Comparison of ENCODE assay signal across 26 cellular contexts in genomic region chr7:970744-971143, GRCh38. TPM values are rescaled to one million over a fixed set of nuclear protein-coding genes. Genes with fewer than 3 reads are reported as not detected.
DNase-seq lines count a peak whose midpoint lies in the region; ATAC-seq, FAIRE-seq and TF ChIP-seq lines count a peak whose summit lies in the region.
"Had no signal": no experiment of that assay in that cellular context is flagged by ENCODE, and none has a peak within 500 bp of the region (broad histone marks: within the 10 kb centered on the region; RNA-seq: fewer than 3 reads in every experiment).

No MANE protein-coding gene starts in this region.

- in situ Hi-C loops in K562 (cut with MboI) = no loop called here

- no peaks in the 10 kb centered on the region for H3K9me3 ChIP-seq in cardiac muscle cell (ENCODE audit: low read depth)
- no peaks in the 10 kb centered on the region for H3K9me3 ChIP-seq in K562 (replicated peaks; ENCODE audit: control insufficient read depth, insufficient read depth, low read depth, low read length)
- H3K9me3 ChIP-seq: breast epithelium, left ventricle myocardium inferior, sigmoid colon, SJCRH30, uterus had no signal

- peaks cover 46% of the 10 kb centered on the region for H3K79me2 ChIP-seq in K562 (ENCODE audit: control insufficient read depth, insufficient read depth, low read length)

- FAIRE-seq in K562 (lab: Jason Lieb, UNC) (no peak), GM12891 (lab: Jason Lieb, UNC) (no peak)

- DNase-seq in cardiac muscle cell (ENCODE audit: low read depth in 1 of 2, low spot score in 1 of 2) (no peak), Right ventricle myocardium superior (no peak), K562 (ENCODE audit: extremely low read depth in 1 of 4, low spot score in 3 of 4) (no peak), GM12891 (ENCODE audit: insufficient read length, low spot score) (no peak)
- DNase-seq: activated B cell treated with CpG ODN at 0.5 μM for 24 hours; activated naive CD4-positive, alpha-beta T cell treated with anti-CD3 and anti-CD28 coated beads, Interleukin-2, amount 50 U/mL, for 16 hours; dorsolateral prefrontal cortex; EL; HCEC 1CT; left ventricle myocardium inferior; NCI-H1436; NCI-H2171; NCI-H748 treated with DMSO at 0.1 percent for 48 hours; OCI-M1; sigmoid colon; SJCRH30; stimulated activated CD4-positive, alpha-beta T cell treated with anti-CD3 and anti-CD28 coated beads, Interleukin-1b, Interleukin-23, amount 100 ng/mL, for 48 hours; uterus had no signal

- H3K27me3 ChIP-seq in cardiac muscle cell (no peaks in the 10 kb centered on the region), K562 (ENCODE audit: control insufficient read depth in 2 of 2, insufficient read depth in 2 of 2, low read length in 2 of 2) (no peaks in the 10 kb centered on the region)
- H3K27me3 ChIP-seq: breast epithelium, dorsolateral prefrontal cortex, sigmoid colon, SJCRH30, uterus had no signal

- H4K20me1 ChIP-seq in K562 (replicated peaks; ENCODE audit: control insufficient read depth, insufficient read depth, low read length) = no peaks in the 10 kb centered on the region; the same call in 1 of the 2 replicates

- TF ChIP-seq EP300 in K562 (IDR thresholded peaks at IDR 0.05; ENCODE audit: low read length) = no peak

- H3K9me1 ChIP-seq in K562 (ENCODE audit: control insufficient read depth, insufficient read depth, low read length) = no peaks in the 10 kb centered on the region

- WGBS in K562 (ENCODE audit: insufficient coverage, low coverage, missing lambda C conversion rate) = 79% methylated on average over 6 of the region's 6 CpGs

- TF ChIP-seq CTCF in cardiac muscle cell (IDR thresholded peaks at IDR 0.05; ENCODE audit: low read depth, low read length) (no peak), K562 (IDR thresholded peaks at IDR 0.05 in 2 of 3, conservative IDR thresholded peaks at IDR 0.05 in 1 of 3; ENCODE audit: insufficient read depth in 2 of 3, low read depth in 1 of 3, low read length in 3 of 3) (no peak)

- intact Hi-C loops in Right ventricle myocardium superior (cut with DNase I) = no loop called here
- intact Hi-C loops in K562 (cut with micrococcal nuclease) = no loop called here

- TF ChIP-seq RAD21 in K562 (CRISPR knock-in tag; conservative IDR thresholded peaks at IDR 0.05 in 1 of 2, IDR thresholded peaks at IDR 0.05 in 1 of 2) = no peak

- no peak overlapping the region; a peak in 1 of 4 replicates for H3K9ac ChIP-seq in K562 (ENCODE audit: insufficient read depth in 1 of 2, low read depth in 2 of 2, low read length in 2 of 2)

- no peak overlapping the region for H2AFZ ChIP-seq in K562 (ENCODE audit: low read depth, low read length)

- H3K4me1 ChIP-seq in cardiac muscle cell (ENCODE audit: low read depth) (peaks cover 12% of the 10 kb centered on the region), K562 (replicated peaks in 1 of 2; ENCODE audit: control insufficient read depth in 2 of 2, insufficient read depth in 2 of 2, low read length in 2 of 2) (peaks cover 7 to 20% of the 10 kb centered on the region in 2 experiments; a peak in 4 of 5 replicates)
- H3K4me1 ChIP-seq: SJCRH30 had no signal

- peak overlapping the region; percentile 7 for H3K27ac ChIP-seq in cardiac muscle cell
- no peak overlapping the region; the same call in 2 of the 3 replicates for H3K27ac ChIP-seq in K562 (ENCODE audit: extremely low read depth, low read depth, low read length)
- H3K27ac ChIP-seq: breast epithelium, dorsolateral prefrontal cortex, left ventricle myocardium inferior, sigmoid colon, SJCRH30, uterus had no signal

- H3K36me3 ChIP-seq in cardiac muscle cell (peaks cover 14% of the 10 kb centered on the region), K562 (ENCODE audit: control insufficient read depth, insufficient read depth, low read length) (peaks cover 67% of the 10 kb centered on the region)
- H3K36me3 ChIP-seq: uterus had no signal

- CTCF ChIA-PET in K562 (lab: Yijun Ruan, JAX; ENCODE audit: low intra/inter-chr PET ratio) = interaction anchor here (0.6 kb wide), 1 partner anchor 599 kb away, joined by 4 read pairs; the partner anchor contains the start of gene PSMG3

- H3K4me2 ChIP-seq in K562 (ENCODE audit: insufficient read depth, low read length) = no peak overlapping the region

- BruUV-seq in K562 (replicated peaks; lab: Mats Ljungman, UMichigan) = no TSS peak

- TF ChIP-seq POLR2A in K562 (conservative IDR thresholded peaks at IDR 0.05) (no peak), GM12891 (IDR thresholded peaks at IDR 0.05; ENCODE audit: low read depth, low read length) (no peak)

- ATAC-seq in Right ventricle myocardium superior (ENCODE audit: poor library complexity) (no peak), K562 (no peak), HG02938 (IDR thresholded peaks at IDR 0.05; ENCODE audit: unreplicated experiment) (no peak), HG02610 (IDR thresholded peaks at IDR 0.05; ENCODE audit: unreplicated experiment) (no peak)
- ATAC-seq: esophagus mucosa had no signal

- no peak overlapping the region for H3K4me3 ChIP-seq in cardiac muscle cell
- no peak overlapping the region for H3K4me3 ChIP-seq in K562
- H3K4me3 ChIP-seq: breast epithelium, dorsolateral prefrontal cortex, left ventricle myocardium inferior, sigmoid colon, SJCRH30, uterus had no signal

- POLR2A ChIA-PET in K562 (lab: Yijun Ruan, JAX) = interaction anchor here (0.7 to 1.2 kb wide), 2 partner anchors 8 to 13 kb away, joined by 3 read pairs; no protein-coding TSS in a partner anchor

RNA-seq across cellular contexts. Expression of gene COX19, which starts 4.6 kb away (rescaled TPM):
- total RNA-seq in cardiac muscle cell (11.7 and 18.1 TPM in 2 replicates), Right ventricle myocardium superior (8.0 TPM), K562 (2014; rRNA removed) (7.9 and 11.7 TPM in 2 replicates), K562 (2014; rRNA removed; fragmentation: Illumina TruSeq; extraction: Trizol) (9.8 and 11.9 TPM in 2 replicates), K562 (2015; rRNA removed; fragmentation: Illumina TruSeq; extraction: Trizol) (8.6 and 9.4 TPM in 2 replicates), K562 (2021) (10.2 and 10.5 TPM in 2 replicates)
- polyA plus RNA-seq in cardiac muscle cell (18.3 and 23.6 TPM in 2 replicates), K562 (2011; rRNA removed) (7.3 and 8.1 TPM in 2 replicates), K562 (2014; fragmentation: Illumina TruSeq; extraction: Trizol) (6.0 and 6.1 TPM in 2 replicates), K562 (2014; fragmentation: Nextera tagmentation; extraction: Ambion mirVana) (1 to 10 TPM; 5.2 to 5.9 TPM), K562 (2014; rRNA removed) (10.4 and 11.1 TPM in 2 replicates)
- 75.3 and 83.0 TPM in 2 replicates for total RNA-seq in K562 (2011; cell fraction: chromatin; rRNA removed; ENCODE audit: low replicate concordance)
- total RNA-seq in K562 (2011; cell fraction: nucleolus; rRNA removed) = 39.2 and 42.0 TPM in 2 replicates
- 67.4 and 75.2 TPM in 2 replicates for total RNA-seq in K562 (2011; cell fraction: nucleoplasm; rRNA removed)
- polyA plus RNA-seq in K562 (2011; cell fraction: cytosol; rRNA removed) = 5.8 and 6.1 TPM in 2 replicates
- 12.8 and 14.3 TPM in 2 replicates for polyA plus RNA-seq in K562 (2011; cell fraction: nucleus; rRNA removed)
- polyA plus RNA-seq in K562 (2012) = 8.1 and 9.5 TPM in 2 replicates
- polyA minus RNA-seq in K562 (2011; rRNA and poly(A)+ RNA removed) = 11.5 and 14.7 TPM in 2 replicates
- 1.1 and 2.5 TPM in 2 replicates for polyA minus RNA-seq in K562 (2011; cell fraction: cytosol; rRNA and poly(A)+ RNA removed)
- polyA minus RNA-seq in K562 (2011; cell fraction: nucleus; rRNA and poly(A)+ RNA removed) = 11.0 and 17.1 TPM in 2 replicates
- polyA plus RNA-seq in GM12891 (2012; ENCODE audit: low read depth, missing spikeins) = 6.2 TPM

RNA-seq across cellular contexts. Expression of gene CYP2W1, which starts 12.2 kb away (rescaled TPM):
- total RNA-seq in cardiac muscle cell (3.4 TPM in 1 of 2 replicates, not detected in the other), Right ventricle myocardium superior (not detected), K562 (2014; rRNA removed) (not detected in 2 replicates), K562 (2014; rRNA removed; fragmentation: Illumina TruSeq; extraction: Trizol) (not detected in 2 replicates), K562 (2015; rRNA removed; fragmentation: Illumina TruSeq; extraction: Trizol) (not detected in 2 replicates), K562 (2021) (not detected in 2 replicates)
- polyA plus RNA-seq in cardiac muscle cell (0.10 TPM in 1 of 2 replicates, not detected in the other), K562 (2011; rRNA removed) (not detected in 2 replicates), K562 (2014; fragmentation: Illumina TruSeq; extraction: Trizol) (not detected in 2 replicates), K562 (2014; fragmentation: Nextera tagmentation; extraction: Ambion mirVana) (not detected), K562 (2014; rRNA removed) (0.07 TPM in 1 of 2 replicates, not detected in the other)
- total RNA-seq in K562 (2011; cell fraction: chromatin; rRNA removed; ENCODE audit: low replicate concordance) = not detected in 2 replicates
- total RNA-seq in K562 (2011; cell fraction: nucleolus; rRNA removed) = not detected in 2 replicates
- not detected in 2 replicates for total RNA-seq in K562 (2011; cell fraction: nucleoplasm; rRNA removed)
- not detected in 2 replicates for polyA plus RNA-seq in K562 (2011; cell fraction: cytosol; rRNA removed)
- not detected in 2 replicates for polyA plus RNA-seq in K562 (2011; cell fraction: nucleus; rRNA removed)
- polyA plus RNA-seq in K562 (2012) = 0.14 TPM in 1 of 2 replicates, not detected in the other
- not detected in 2 replicates for polyA minus RNA-seq in K562 (2011; rRNA and poly(A)+ RNA removed)
- not detected in 2 replicates for polyA minus RNA-seq in K562 (2011; cell fraction: cytosol; rRNA and poly(A)+ RNA removed)
- not detected in 2 replicates for polyA minus RNA-seq in K562 (2011; cell fraction: nucleus; rRNA and poly(A)+ RNA removed)
- not detected for polyA plus RNA-seq in GM12891 (2012; ENCODE audit: low read depth, missing spikeins)
- total RNA-seq: activated B cell treated with CpG ODN at 0.5 μM for 24 hours; breast epithelium; left ventricle myocardium inferior; LHCN-M2; osteoblast; SJCRH30; T-helper 2 cell treated with Interferon-gamma antibody and Interleukin-4, amounts not matched to agents 100 ng/mL and 5 ng/mL, for 36 hours had no signal
- polyA plus RNA-seq: AG04450 had no signal

RNA-seq across cellular contexts. Expression of gene ADAP1, which starts 16.3 kb away (rescaled TPM):
- total RNA-seq in cardiac muscle cell (12.0 and 12.8 TPM in 2 replicates), Right ventricle myocardium superior (6.4 TPM), K562 (2014; rRNA removed) (0.27 and 0.41 TPM in 2 replicates), K562 (2014; rRNA removed; fragmentation: Illumina TruSeq; extraction: Trizol) (not detected in 2 replicates), K562 (2015; rRNA removed; fragmentation: Illumina TruSeq; extraction: Trizol) (0.26 and 0.58 TPM in 2 replicates), K562 (2021) (0.47 and 0.54 TPM in 2 replicates)
- polyA plus RNA-seq in cardiac muscle cell (9.6 and 14.4 TPM in 2 replicates), K562 (2011; rRNA removed) (1.1 and 1.4 TPM in 2 replicates), K562 (2014; fragmentation: Illumina TruSeq; extraction: Trizol) (0.68 TPM in 2 replicates), K562 (2014; fragmentation: Nextera tagmentation; extraction: Ambion mirVana) (not detected), K562 (2014; rRNA removed) (0.36 and 0.40 TPM in 2 replicates)
- total RNA-seq in K562 (2011; cell fraction: chromatin; rRNA removed; ENCODE audit: low replicate concordance) = 0.30 and 3.1 TPM in 2 replicates
- total RNA-seq in K562 (2011; cell fraction: nucleolus; rRNA removed) = 1.1 and 1.8 TPM in 2 replicates
- total RNA-seq in K562 (2011; cell fraction: nucleoplasm; rRNA removed) = 1.4 and 1.9 TPM in 2 replicates
- 1.7 and 3.9 TPM in 2 replicates for polyA plus RNA-seq in K562 (2011; cell fraction: cytosol; rRNA removed)
- 2.7 and 3.4 TPM in 2 replicates for polyA plus RNA-seq in K562 (2011; cell fraction: nucleus; rRNA removed)
- polyA plus RNA-seq in K562 (2012) = 0.44 and 2.4 TPM in 2 replicates
- 0.90 and 0.95 TPM in 2 replicates for polyA minus RNA-seq in K562 (2011; rRNA and poly(A)+ RNA removed)
- 1.1 and 2.2 TPM in 2 replicates for polyA minus RNA-seq in K562 (2011; cell fraction: cytosol; rRNA and poly(A)+ RNA removed)
- 1.7 and 1.9 TPM in 2 replicates for polyA minus RNA-seq in K562 (2011; cell fraction: nucleus; rRNA and poly(A)+ RNA removed)
- 8.1 TPM for polyA plus RNA-seq in GM12891 (2012; ENCODE audit: low read depth, missing spikeins)
